In genomic region chr13:41554626-41555386, GRCh38 we compare ENCODE assay signal across 12 cellular contexts.
A peak's percentile ranks its signal among the peaks of the same experiment; 100 is the strongest.
DNase-seq lines count a peak whose midpoint lies in the region; ATAC-seq and TF ChIP-seq lines count a peak whose summit lies in the region.
"Had no signal": no experiment of that assay in that cellular context is flagged by ENCODE, and none has a peak within 500 bp of the region (broad histone marks: within the 10 kb centered on the region; RNA-seq: fewer than 3 reads in every experiment).

No MANE protein-coding gene starts in this region.

- no peak overlapping the region for H3K27ac ChIP-seq in osteoblast (ENCODE audit: low read depth, low read length)
- H3K27ac ChIP-seq: BLaER1, heart left ventricle had no signal

- H3K27me3 ChIP-seq in osteoblast (ENCODE audit: insufficient read depth, low read length): peaks cover 6% of the 10 kb centered on the region
- H3K27me3 ChIP-seq: BLaER1, heart left ventricle had no signal

- no peaks in the 10 kb centered on the region for H3K9me3 ChIP-seq in osteoblast (ENCODE audit: low read depth, low read length)
- H3K9me3 ChIP-seq: BLaER1, HAP-1, heart left ventricle had no signal

- peaks cover 14% of the 10 kb centered on the region for H3K4me1 Mint-ChIP-seq in stimulated activated naive CD8-positive, alpha-beta T cell treated with anti-CD3 and anti-CD28 coated beads, Interleukin-15, Interleukin-2, amounts not matched to agents 100 ng/mL and 50 ng/mL, for 24 hours (ENCODE audit: low read depth)

- DNase-seq in stimulated activated CD4-positive, alpha-beta T cell treated with anti-CD3 and anti-CD28 coated beads, Interleukin-15, amount 100 ng/mL, for 24 hours: peak; percentile 51
- DNase-seq in stimulated activated CD4-positive, alpha-beta T cell treated with anti-CD3 and anti-CD28 coated beads, Interleukin-12 subunit alpha, Interleukin-12 subunit beta, amount 100 ng/mL, for 4 hours: no peak
- DNase-seq in DMS79 treated with DMSO at 0.1 percent for 48 hours (lab: John Stamatoyannopoulos, UW) (no peak), NCI-H510A treated with DMSO at 0.1 percent for 48 hours (lab: John Stamatoyannopoulos, UW) (no peak), osteoblast (ENCODE audit: insufficient read length, low spot score, missing footprints) (no peak)
- DNase-seq: heart left ventricle, NCI-H2081 treated with DMSO at 0.1 percent for 48 hours had no signal

- no peaks in the 10 kb centered on the region for H3K9me3 Mint-ChIP-seq in stimulated activated naive CD8-positive, alpha-beta T cell treated with anti-CD3 and anti-CD28 coated beads, Interleukin-15, Interleukin-2, amounts not matched to agents 100 ng/mL and 50 ng/mL, for 24 hours

- no peaks in the 10 kb centered on the region for H3K79me2 ChIP-seq in osteoblast (ENCODE audit: insufficient read depth, low read length)

- H3K4me3 ChIP-seq in osteoblast (ENCODE audit: insufficient read depth, low read length): no peak overlapping the region
- H3K4me3 ChIP-seq: BLaER1, HAP-1, heart left ventricle had no signal

- H3K4me1 ChIP-seq in osteoblast (ENCODE audit: insufficient read depth, low read length): no peaks in the 10 kb centered on the region
- H3K4me1 ChIP-seq: BLaER1, HAP-1, heart left ventricle had no signal

- H2AFZ ChIP-seq in osteoblast (ENCODE audit: low read length): no peak overlapping the region

- peak overlapping the region; percentile 2 for H3K27ac Mint-ChIP-seq in stimulated activated naive CD8-positive, alpha-beta T cell treated with anti-CD3 and anti-CD28 coated beads, Interleukin-15, Interleukin-2, amounts not matched to agents 100 ng/mL and 50 ng/mL, for 24 hours

- H3K4me2 ChIP-seq in osteoblast (ENCODE audit: insufficient read depth, low read length): no peak overlapping the region
- H3K4me2 ChIP-seq: BLaER1 had no signal

- H3K4me3 Mint-ChIP-seq in stimulated activated naive CD8-positive, alpha-beta T cell treated with anti-CD3 and anti-CD28 coated beads, Interleukin-15, Interleukin-2, amounts not matched to agents 100 ng/mL and 50 ng/mL, for 24 hours: peak overlapping the region; percentile 3

- H3K27me3 Mint-ChIP-seq in stimulated activated naive CD8-positive, alpha-beta T cell treated with anti-CD3 and anti-CD28 coated beads, Interleukin-15, Interleukin-2, amounts not matched to agents 100 ng/mL and 50 ng/mL, for 24 hours: peaks cover 6% of the 10 kb centered on the region

- H3K36me3 Mint-ChIP-seq in stimulated activated naive CD8-positive, alpha-beta T cell treated with anti-CD3 and anti-CD28 coated beads, Interleukin-15, Interleukin-2, amounts not matched to agents 100 ng/mL and 50 ng/mL, for 24 hours (ENCODE audit: low read depth): no peaks in the 10 kb centered on the region

- H3K36me3 ChIP-seq in osteoblast (ENCODE audit: insufficient read depth, low read length): no peaks in the 10 kb centered on the region
- H3K36me3 ChIP-seq: BLaER1, HAP-1, heart left ventricle had no signal

- ATAC-seq in HG02610 (IDR thresholded peaks at IDR 0.05; ENCODE audit: unreplicated experiment): peak; percentile 97
- peak; percentile 60 for ATAC-seq in HG03571 (IDR thresholded peaks at IDR 0.05; ENCODE audit: unreplicated experiment)
- ATAC-seq: heart left ventricle had no signal

- H4K20me1 ChIP-seq in osteoblast (ENCODE audit: insufficient read depth, low read length): no peaks in the 10 kb centered on the region
- H4K20me1 ChIP-seq: BLaER1 had no signal

- no peak for TF ChIP-seq CTCF in osteoblast (IDR thresholded peaks at IDR 0.05; ENCODE audit: extremely low read depth, low read depth, low read length)
